26 cellular contexts compared by ENCODE assay signal in the genomic region with DNA sequence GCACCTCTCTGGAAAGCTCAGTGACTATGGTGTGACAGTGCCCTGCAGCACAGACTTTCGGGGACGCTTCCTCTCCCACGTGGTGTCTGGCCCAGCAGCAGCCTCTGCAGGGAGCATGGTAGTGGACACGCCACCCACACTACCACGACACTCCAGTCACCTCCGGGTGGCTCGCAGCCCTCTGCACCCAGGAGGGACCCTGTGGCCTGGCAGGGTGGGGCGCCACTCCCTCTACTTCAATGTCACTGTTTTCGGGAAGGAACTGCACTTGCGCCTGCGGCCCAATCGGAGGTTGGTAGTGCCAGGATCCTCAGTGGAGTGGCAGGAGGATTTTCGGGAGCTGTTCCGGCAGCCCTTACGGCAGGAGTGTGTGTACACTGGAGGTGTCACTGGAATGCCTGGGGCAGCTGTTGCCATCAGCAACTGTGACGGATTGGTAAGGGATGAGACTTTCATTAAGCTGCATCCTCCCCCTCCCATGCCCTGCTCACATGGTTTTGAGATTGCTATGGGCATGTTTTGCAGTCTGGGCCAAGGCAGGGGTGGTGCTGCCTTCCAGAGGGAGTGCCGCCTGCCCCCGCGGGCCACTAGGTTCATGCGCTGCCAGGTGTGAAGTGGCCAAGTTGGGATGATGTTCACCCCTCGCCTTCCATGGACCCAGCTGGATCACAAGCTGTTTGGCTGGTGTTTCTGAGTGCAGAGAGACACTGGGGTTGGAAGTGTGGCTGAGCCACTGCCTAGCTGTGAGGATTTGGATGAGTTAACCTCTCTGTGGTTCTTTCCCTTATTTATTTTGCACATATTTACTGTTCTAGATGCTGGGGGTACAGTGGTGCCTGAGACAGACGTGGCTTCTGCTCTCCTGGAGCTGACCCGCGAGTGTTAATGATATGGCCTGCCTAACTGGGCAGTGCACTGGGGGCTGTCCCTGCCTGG. TPM values are rescaled to one million over a fixed set of nuclear protein-coding genes. Genes with fewer than 3 reads are reported as not detected.
A peak's percentile ranks its signal among the peaks of the same experiment; 100 is the strongest.
DNase-seq lines count a peak whose midpoint lies in the region; ATAC-seq and TF ChIP-seq lines count a peak whose summit lies in the region.
"Had no signal": no experiment of that assay in that cellular context is flagged by ENCODE, and none has a peak within 500 bp of the region (broad histone marks: within the 10 kb centered on the region; RNA-seq: fewer than 3 reads in every experiment).

No MANE protein-coding gene starts in this region.

- no peak overlapping the region for H4K5ac ChIP-seq in IMR-90 (ENCODE audit: low read depth, low read length)

- peaks cover 40% of the 10 kb centered on the region for H3K27me3 Mint-ChIP-seq in nephron (ENCODE audit: low read depth)

- H4K8ac ChIP-seq in IMR-90 (ENCODE audit: low read depth in 2 of 2, low read length in 2 of 2): no peak overlapping the region

- no peak overlapping the region for H2BK20ac ChIP-seq in IMR-90 (ENCODE audit: low read depth, low read length)

- BruUV-seq in IMR-90 (replicated peaks; lab: Mats Ljungman, UMichigan): no TSS peak

- peaks cover 4% of the 10 kb centered on the region; the same call in 1 of the 2 replicates for H3K9me1 ChIP-seq in IMR-90 (ENCODE audit: insufficient read depth, low read length)

- H3K23ac ChIP-seq in IMR-90 (ENCODE audit: low read depth, low read length): no peak overlapping the region

- no peaks in the 10 kb centered on the region; the same call in 1 of the 2 replicates for H4K20me1 ChIP-seq in IMR-90 (ENCODE audit: insufficient read depth, low read length)

- H4K91ac ChIP-seq in IMR-90 (ENCODE audit: insufficient read depth, low read depth, low read length): no peak overlapping the region

- no peak for TF ChIP-seq RAD21 in IMR-90 (IDR thresholded peaks at IDR 0.05; ENCODE audit: low read length)

- POLR2A ChIA-PET in IMR-90 (lab: Charles Lee; ENCODE audit: unreplicated experiment): no interaction called here

- H3K36me3 Mint-ChIP-seq in nephron (ENCODE audit: low read depth): no peaks in the 10 kb centered on the region

- peak overlapping the region in 2 of 3 experiments; percentile 5 to 43 for H3K27ac Mint-ChIP-seq in nephron
- H3K27ac Mint-ChIP-seq: activated T-cell treated with anti-CD3 and anti-CD28 coated beads, Interleukin-2, amount 50 U/mL, for 24 hours; endodermal cell had no signal

- TF ChIP-seq CTCF in GM20000 (IDR thresholded peaks at IDR 0.05; ENCODE audit: extremely low read depth, missing control alignments) (no peak), IMR-90 (conservative IDR thresholded peaks at IDR 0.05; ENCODE audit: low read depth, low read length) (no peak), astrocyte of the cerebellum (IDR thresholded peaks at IDR 0.05; ENCODE audit: low read depth, low read length, missing control alignments) (no peak), nephron (IDR thresholded peaks at IDR 0.05; ENCODE audit: unreplicated experiment in 3 of 3) (no peak)

- no peak for TF ChIP-seq POLR2A in IMR-90 (IDR thresholded peaks at IDR 0.05; ENCODE audit: low read depth, low read length)

- H2BK15ac ChIP-seq in IMR-90 (ENCODE audit: low read depth, low read length): no peak overlapping the region

- H3K4me1 Mint-ChIP-seq in nephron: peaks cover 70% of the 10 kb centered on the region

- H3K79me1 ChIP-seq in IMR-90 (ENCODE audit: low read depth in 1 of 2, low read length in 2 of 2): no peaks in the 10 kb centered on the region

- peaks cover 7% of the 10 kb centered on the region; the same call in 1 of the 2 replicates for H3K4me1 ChIP-seq in IMR-90 (ENCODE audit: control insufficient read depth, insufficient read depth, low read length)

- no peak overlapping the region for H2BK120ac ChIP-seq in IMR-90 (ENCODE audit: low read depth, low read length)

- peaks cover 9% of the 10 kb centered on the region for H3K27me3 ChIP-seq in IMR-90 (ENCODE audit: control insufficient read depth, insufficient read depth, low read length)

- no peak overlapping the region for H2AK9ac ChIP-seq in IMR-90 (replicated peaks; ENCODE audit: low read depth, low read length, poor library complexity)

- H3K4me3 Mint-ChIP-seq in nephron: peak overlapping the region; percentile 40 to 84 (median 79)
- H3K4me3 Mint-ChIP-seq: activated T-cell treated with anti-CD3 and anti-CD28 coated beads, Interleukin-2, amount 50 U/mL, for 24 hours; endodermal cell had no signal

- no peak overlapping the region for H2AK5ac ChIP-seq in IMR-90 (ENCODE audit: low read depth, low read length)

- intact Hi-C loops in IMR-90 (cut with micrococcal nuclease): loop anchor here (5.0 kb wide), 1 partner anchor 123 kb away; no protein-coding TSS in a partner anchor

- dilution Hi-C loops in IMR-90 (cut with HindIII; ENCODE audit: low sequenced_read_pairs, unreplicated experiment): no loop called here

- H3K4me3 ChIP-seq in IMR-90 (ENCODE audit: insufficient read depth, low read depth, low read length): no peak overlapping the region
- peak overlapping the region; percentile 60 for H3K4me3 ChIP-seq in astrocyte of the cerebellum (ENCODE audit: low read depth, low read length)
- H3K4me3 ChIP-seq: esophagus squamous epithelium, lower lobe of right lung, mucosa of descending colon, SK-N-MC had no signal

- no peak overlapping the region for H2BK5ac ChIP-seq in IMR-90 (ENCODE audit: low read depth, low read length, poor library complexity, severe bottlenecking)

- H3K4ac ChIP-seq in IMR-90 (ENCODE audit: low read depth, low read length): no peak overlapping the region

- CTCF ChIA-PET in IMR-90 (lab: Yijun Ruan, JAX): no interaction called here

- ATAC-seq in IMR-90 (ENCODE audit: low read depth) (no peak), GM18909 (IDR thresholded peaks at IDR 0.05; ENCODE audit: poor library complexity, unreplicated experiment) (no peak)
- ATAC-seq: HCT116, lower lobe of right lung, mucosa of descending colon had no signal

- WGBS in IMR-90 (ENCODE audit: extremely low coverage in 2 of 2, insufficient read length in 1 of 2), 2 experiments: 70% methylated on average over 3 of the region's 24 CpGs; no CpG with 5 or more reads in 1 of the 2 experiments

- no peak overlapping the region for H3K9ac ChIP-seq in IMR-90 (ENCODE audit: low read depth, low read length)

- H3K9me3 ChIP-seq in IMR-90 (ENCODE audit: control insufficient read depth, insufficient read depth, low read length): no peaks in the 10 kb centered on the region
- H3K9me3 ChIP-seq: esophagus squamous epithelium, lower lobe of right lung, mucosa of descending colon had no signal

- H3K56ac ChIP-seq in IMR-90 (ENCODE audit: extremely low read depth, insufficient read depth, low read length): no peak overlapping the region

- H3K4me2 ChIP-seq in IMR-90 (ENCODE audit: low read depth, low read length): no peak overlapping the region

- peak overlapping the region; percentile 6 for H2AFZ ChIP-seq in IMR-90 (replicated peaks; ENCODE audit: low read length, poor library complexity)

- H3K36me3 ChIP-seq in IMR-90 (ENCODE audit: control insufficient read depth, insufficient read depth, low read length): no peaks in the 10 kb centered on the region
- H3K36me3 ChIP-seq: esophagus squamous epithelium, lower lobe of right lung had no signal

- no peak overlapping the region for H3K27ac ChIP-seq in IMR-90 (ENCODE audit: insufficient read depth, low read length)
- H3K27ac ChIP-seq: HL-60, lower lobe of right lung, SK-N-MC had no signal

- H3K18ac ChIP-seq in IMR-90 (ENCODE audit: low read depth, low read length): no peak overlapping the region

- no peak overlapping the region for H3K14ac ChIP-seq in IMR-90 (replicated peaks; ENCODE audit: low read depth, low read length)

- no peaks in the 10 kb centered on the region for H3K9me3 Mint-ChIP-seq in nephron
- H3K9me3 Mint-ChIP-seq: activated T-cell treated with anti-CD3 and anti-CD28 coated beads, Interleukin-2, amount 50 U/mL, for 24 hours; endodermal cell had no signal

- peak; percentile 13 for DNase-seq in GM20000 (ENCODE audit: low spot score)
- no peak for DNase-seq in IMR-90
- DNase-seq in astrocyte of the cerebellum (ENCODE audit: low read depth): no peak
- DNase-seq in SKM-1 (lab: John Stamatoyannopoulos, UW; ENCODE audit: unreplicated experiment): no peak
- no peak for DNase-seq in NCI-H2196 (lab: John Stamatoyannopoulos, UW; ENCODE audit: unreplicated experiment)
- DNase-seq: activated CD4-positive, alpha-beta T cell treated with anti-CD3 and anti-CD28 coated beads for 4 hours; activated naive CD4-positive, alpha-beta T cell treated with Interleukin-2 at 50 U/mL for 16 hours; activated T-cell treated with anti-CD3 and anti-CD28 coated beads, Interleukin-2, amount 50 U/mL, for 24 hours; amniotic stem cell; cortex of kidney; esophagus squamous epithelium; islet precursor cell; lower lobe of right lung; mucosa of descending colon; NCI-H1048; NCI-H2081 treated with DMSO at 0.1 percent for 48 hours; NCI-H510A treated with DMSO at 0.1 percent for 48 hours; occipital lobe; stimulated activated naive CD4-positive, alpha-beta T cell treated with Interleukin-2 at 50 U/mL for 16 hours; T-helper 2 cell had no signal

- in situ Hi-C loops in IMR-90 (cut with MboI; ENCODE audit: low sequenced_read_pairs) (no loop called here), astrocyte of the cerebellum (cut with HindIII; ENCODE audit: low sequenced_read_pairs) (no loop called here)

TF ChIP-seq in IMR-90, 13 proteins besides CTCF, POLR2A, EP300 and RAD21:
- TF ChIP-seq CEBPB (IDR thresholded peaks at IDR 0.05; ENCODE audit: low read depth, low read length) (no peak), RFX5 (IDR thresholded peaks at IDR 0.05; ENCODE audit: low read depth, low read length) (no peak), RCOR1 (IDR thresholded peaks at IDR 0.05; ENCODE audit: insufficient replicate concordance, low read length) (no peak)

RNA-seq across cellular contexts. Expression of a gene that starts 2.5 kb away (rescaled TPM):
- under 0.01 TPM in 2 replicates for total RNA-seq in IMR-90 (2012; rRNA removed)
- polyA plus RNA-seq in IMR-90 (2012; rRNA removed): 0.31 and 0.33 TPM in 2 replicates
- polyA plus RNA-seq in IMR-90 (2012; cell fraction: cytosol; rRNA removed): 0.14 and 0.34 TPM in 2 replicates
- 2.5 and 4.3 TPM in 2 replicates for polyA plus RNA-seq in IMR-90 (2012; cell fraction: nucleus; rRNA removed; ENCODE audit: low replicate concordance)
